In the genomic region with DNA sequence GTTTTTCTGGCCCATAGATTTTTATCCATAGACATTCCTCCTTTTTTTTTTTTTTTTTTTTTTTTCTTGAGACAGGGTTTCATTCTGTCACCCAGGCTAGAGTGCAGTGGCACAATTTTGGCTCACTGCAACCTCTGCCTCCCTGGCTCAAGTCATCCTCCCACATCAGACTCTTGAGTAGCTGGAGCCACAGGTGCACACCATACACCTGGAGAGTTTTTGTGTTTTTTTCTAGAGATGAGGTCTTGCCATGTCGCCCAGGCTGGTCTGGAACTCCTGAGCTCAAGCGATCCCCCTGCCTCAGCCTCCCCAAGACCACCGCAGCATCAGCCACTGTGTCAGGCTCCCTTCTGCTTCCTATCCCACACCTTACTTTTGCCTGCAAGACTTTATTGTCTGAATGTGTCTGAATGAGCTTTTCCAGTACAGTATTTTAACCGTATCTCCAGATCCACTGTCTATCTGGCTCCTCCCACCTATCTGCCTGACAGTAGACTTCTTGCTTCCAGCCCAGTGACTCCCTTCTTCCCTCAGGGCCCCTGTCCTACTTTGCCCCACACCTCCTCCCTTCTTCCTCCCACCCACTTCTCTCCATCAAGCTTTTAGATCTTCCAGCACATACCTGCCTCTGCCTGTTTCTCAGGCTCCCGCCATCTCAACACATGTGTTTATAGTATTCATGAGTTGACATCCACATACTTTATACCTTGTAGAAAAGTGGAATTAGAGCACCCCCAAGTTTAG, we compare ENCODE assay signal across 20 cellular contexts. TPM values are rescaled to one million over a fixed set of nuclear protein-coding genes. Genes with fewer than 3 reads are reported as not detected.
DNase-seq lines count a peak whose midpoint lies in the region; ATAC-seq, FAIRE-seq and TF ChIP-seq lines count a peak whose summit lies in the region.
"Had no signal": no experiment of that assay in that cellular context is flagged by ENCODE, and none has a peak within 500 bp of the region (broad histone marks: within the 10 kb centered on the region; RNA-seq: fewer than 3 reads in every experiment).

No MANE protein-coding gene starts in this region.

- H3K27ac ChIP-seq in subcutaneous abdominal adipose tissue (ENCODE audit: low read depth, low read length) (peak overlapping the region; percentile 4), heart right ventricle (peak overlapping the region in 1 of 10 donors; percentile 95)
- H3K27ac ChIP-seq: GM23248, PC-9 had no signal

- DNase-seq in NCI-H69 (lab: John Stamatoyannopoulos, UW) (peak; percentile 15), bronchial epithelial cell (ENCODE audit: low read depth) (peak; percentile 29), mesothelial cell of epicardium (ENCODE audit: low spot score in 2 of 2, unreplicated experiment in 2 of 2) (no peak), GM03348 (ENCODE audit: low spot score) (no peak), heart right ventricle (no peak), medulla oblongata (ENCODE audit: extremely low spot score) (no peak)
- DNase-seq in naive thymus-derived CD8-positive, alpha-beta T cell, result no peak
- DNase-seq: C1 segment of cervical spinal cord, DMS79 treated with DMSO at 0.1 percent for 48 hours, GM23248, HCEC 1CT, IMR-90, NCI-H1417 treated with DMSO at 0.1 percent for 48 hours, NCI-H1930, NCI-H345, NCI-H524 treated with DMSO at 0.1 percent for 48 hours, PC-9 had no signal

- ATAC-seq in naive thymus-derived CD8-positive, alpha-beta T cell, result no peak
- ATAC-seq in heart right ventricle, result no peak

- no peak for FAIRE-seq in bronchial epithelial cell (lab: Jason Lieb, UNC)
- FAIRE-seq: HTR-8/SVneo had no signal

- no peaks in the 10 kb centered on the region for H3K36me3 Mint-ChIP-seq in mesothelial cell of epicardium
- H3K36me3 Mint-ChIP-seq in naive thymus-derived CD8-positive, alpha-beta T cell, result peaks cover 0 to 2% (median 0%) of the 10 kb centered on the region in 3 donors

- H3K4me3 ChIP-seq in bronchial epithelial cell (ENCODE audit: low read depth, low read length) (no peak overlapping the region), subcutaneous abdominal adipose tissue (ENCODE audit: low read depth in 1 of 5, low read length in 5 of 5) (no peak overlapping the region), heart right ventricle (no peak overlapping the region)
- H3K4me3 ChIP-seq: GM23248, PC-9 had no signal

- H3K27me3 ChIP-seq in bronchial epithelial cell (ENCODE audit: control insufficient read depth, insufficient read depth, low read length) (no peaks in the 10 kb centered on the region), subcutaneous abdominal adipose tissue (ENCODE audit: control insufficient read depth in 5 of 5, insufficient read depth in 4 of 5, low read length in 5 of 5) (no peaks in the 10 kb centered on the region), heart right ventricle (no peaks in the 10 kb centered on the region)

- H3K9me3 ChIP-seq in subcutaneous abdominal adipose tissue (ENCODE audit: control insufficient read depth in 5 of 5, low read length in 5 of 5) (no peaks in the 10 kb centered on the region), heart right ventricle (no peaks in the 10 kb centered on the region)

- intact Hi-C loops in heart right ventricle (cut with DNase I), result loop anchor here in 1 of 10 donors (10.0 kb wide), 1 partner anchor 172 kb away; no protein-coding TSS in a partner anchor

- no peak for TF ChIP-seq CTCF in bronchial epithelial cell (IDR thresholded peaks at IDR 0.05; ENCODE audit: insufficient read depth, low read length, severe bottlenecking)
- TF ChIP-seq CTCF in mesothelial cell of epicardium (IDR thresholded peaks at IDR 0.05; ENCODE audit: unreplicated experiment), result no peak
- no peak for TF ChIP-seq CTCF in heart right ventricle (IDR thresholded peaks at IDR 0.05)

- H3K9me3 Mint-ChIP-seq in mesothelial cell of epicardium, result no peaks in the 10 kb centered on the region
- no peaks in the 10 kb centered on the region for H3K9me3 Mint-ChIP-seq in naive thymus-derived CD8-positive, alpha-beta T cell

- H3K4me1 ChIP-seq in subcutaneous abdominal adipose tissue (ENCODE audit: control insufficient read depth in 5 of 5, insufficient read depth in 5 of 5, low read length in 5 of 5) (peaks cover 2 to 25% (median 4%) of the 10 kb centered on the region in 5 donors), heart right ventricle (peaks cover 7 to 88% (median 57%) of the 10 kb centered on the region in 9 donors)

- no peak overlapping the region for H3K9ac ChIP-seq in subcutaneous abdominal adipose tissue (ENCODE audit: low read length in 5 of 5)
- H3K9ac ChIP-seq: GM23248 had no signal

- H3K4me3 Mint-ChIP-seq in mesothelial cell of epicardium, result peak overlapping the region; percentile 2
- no peak overlapping the region for H3K4me3 Mint-ChIP-seq in naive thymus-derived CD8-positive, alpha-beta T cell

- H3K27me3 Mint-ChIP-seq in mesothelial cell of epicardium (ENCODE audit: low read depth), result no peaks in the 10 kb centered on the region
- peaks cover 12 to 37% (median 23%) of the 10 kb centered on the region in 5 donors for H3K27me3 Mint-ChIP-seq in naive thymus-derived CD8-positive, alpha-beta T cell

- peaks cover 71% of the 10 kb centered on the region for H3K4me1 Mint-ChIP-seq in mesothelial cell of epicardium
- H3K4me1 Mint-ChIP-seq in naive thymus-derived CD8-positive, alpha-beta T cell, result peaks cover 5 to 12% (median 9%) of the 10 kb centered on the region in 4 donors

- H3K36me3 ChIP-seq in bronchial epithelial cell (ENCODE audit: control insufficient read depth, insufficient read depth, low read length) (no peaks in the 10 kb centered on the region), subcutaneous abdominal adipose tissue (ENCODE audit: control insufficient read depth in 5 of 5, insufficient read depth in 5 of 5, low read length in 5 of 5) (no peaks in the 10 kb centered on the region), heart right ventricle (no peaks in the 10 kb centered on the region)

- POLR2A ChIA-PET in naive thymus-derived CD8-positive, alpha-beta T cell (lab: Charles Lee), result no interaction called here

- H3K27ac Mint-ChIP-seq in mesothelial cell of epicardium, result peak overlapping the region; percentile 48
- H3K27ac Mint-ChIP-seq in naive thymus-derived CD8-positive, alpha-beta T cell, result no peak overlapping the region

- 86 to 88% methylated on average over 5 of the region's 5 CpGs for WGBS in heart right ventricle, 2 donors

RNA-seq across cellular contexts. Expression of a gene that starts 6.1 kb away (rescaled TPM):
- 10.3 and 13.4 TPM in 2 replicates for total RNA-seq in bronchial epithelial cell
- total RNA-seq in mesothelial cell of epicardium, result 33.1 to 34.7 TPM (median 34.3 TPM) in 3 replicates
- under 1 TPM; 0.60 to 0.62 TPM for total RNA-seq in naive thymus-derived CD8-positive, alpha-beta T cell
- polyA plus RNA-seq in naive thymus-derived CD8-positive, alpha-beta T cell, result 10 to 100 TPM in 1 of 3 donors, under 1 TPM in 2; 0.84 to 30.9 (median 0.87) TPM
- 10 to 100 TPM; 50.8 to 76.7 (median 69.3) TPM for total RNA-seq in heart right ventricle
- polyA plus RNA-seq in heart right ventricle, result 10 to 100 TPM; 20.6 to 30.5 TPM
- total RNA-seq: G401 had no signal

Comparison
In these comparisons a context has a peak if more than half of its experiments do, and no peak if none do; other contexts are left out.
1. DNase-seq: peak in NCI-H69 (single experiment) and bronchial epithelial cell (single experiment); none in mesothelial cell of epicardium (0 of 2), naive thymus-derived CD8-positive, alpha-beta T cell (0 of 10), GM03348 (single experiment), heart right ventricle (0 of 2) and medulla oblongata (single experiment).